In genomic region chr19:5683177-5683886, GRCh38 we compare ENCODE assay signal across 25 cellular contexts. TPM values are rescaled to one million over a fixed set of nuclear protein-coding genes. Genes with fewer than 3 reads are reported as not detected.
DNase-seq lines count a peak whose midpoint lies in the region; ATAC-seq and TF ChIP-seq lines count a peak whose summit lies in the region.
"Had no signal": no experiment of that assay in that cellular context is flagged by ENCODE, and none has a peak within 500 bp of the region (broad histone marks: within the 10 kb centered on the region; RNA-seq: fewer than 3 reads in every experiment).

No MANE protein-coding gene starts in this region.

- CTCF ChIA-PET in activated naive CD4-positive, alpha-beta T cell treated with anti-CD3 and anti-CD28 coated beads, Interleukin-2, amount 10 ng/mL, durations not matched to agents 7 days and 5 days (lab: Charles Lee): interaction anchor here (0.6 to 1.0 kb wide), 2 partner anchors 37 to 954 kb away, joined by 3 read pairs; partner anchors contain the start of genes CATSPERD and LONP1
- CTCF ChIA-PET in WTC11 (lab: Charles Lee): no interaction called here
- CTCF ChIA-PET in SK-N-SH (lab: Yijun Ruan, JAX): interaction anchor here (1.2 kb wide), 1 partner anchor 8 kb away, joined by 3 read pairs; no protein-coding TSS in a partner anchor

- peak overlapping the region; percentile 52 for H3K27ac Mint-ChIP-seq in activated naive CD4-positive, alpha-beta T cell treated with anti-CD3 and anti-CD28 coated beads, Interleukin-2, amount 10 ng/mL, durations not matched to agents 7 days and 5 days
- H3K27ac Mint-ChIP-seq in WTC11: no peak overlapping the region
- H3K27ac Mint-ChIP-seq in stimulated activated effector memory CD8-positive, alpha-beta T cell treated with anti-CD3 and anti-CD28 coated beads, Interleukin-12 subunit alpha, Interleukin-12 subunit beta, amount 100 ng/mL, for 72 hours: no peak overlapping the region
- H3K27ac Mint-ChIP-seq: activated CD4-positive, alpha-beta T cell treated with anti-CD3 and anti-CD28 coated beads, Interleukin-2, amount 10 ng/mL, durations not matched to agents 7 days and 5 days; activated CD8-positive, alpha-beta memory T cell treated with anti-CD3 and anti-CD28 coated beads, Interleukin-2, amount 10 ng/mL, durations not matched to agents 7 days and 5 days; endodermal cell; T-helper 1 cell treated with Interleukin-12 subunit alpha and Interleukin-12 subunit beta and Interleukin-4 antibody, amounts not matched to agents 30 μg/mL and 1 μg/mL, for 36 hours had no signal

- no peaks in the 10 kb centered on the region for H3K36me3 Mint-ChIP-seq in activated naive CD4-positive, alpha-beta T cell treated with anti-CD3 and anti-CD28 coated beads, Interleukin-2, amount 10 ng/mL, durations not matched to agents 7 days and 5 days
- no peaks in the 10 kb centered on the region for H3K36me3 Mint-ChIP-seq in WTC11
- H3K36me3 Mint-ChIP-seq in stimulated activated effector memory CD8-positive, alpha-beta T cell treated with anti-CD3 and anti-CD28 coated beads, Interleukin-12 subunit alpha, Interleukin-12 subunit beta, amount 100 ng/mL, for 72 hours: peaks cover 35% of the 10 kb centered on the region
- H3K36me3 Mint-ChIP-seq: activated CD8-positive, alpha-beta memory T cell treated with anti-CD3 and anti-CD28 coated beads, Interleukin-2, amount 10 ng/mL, durations not matched to agents 7 days and 5 days had no signal

- TF ChIP-seq RAD21 in SK-N-SH (IDR thresholded peaks at IDR 0.05; ENCODE audit: low read length): no peak

- WGBS in SK-N-SH (ENCODE audit: low lambda C conversion rate): 99% methylated on average over 10 of the region's 10 CpGs

- H4K20me1 ChIP-seq in SK-N-SH (ENCODE audit: insufficient read depth): no peaks in the 10 kb centered on the region

- no peak overlapping the region for H3K9ac ChIP-seq in SK-N-SH
- H3K9ac ChIP-seq: KMS-11 had no signal

- H3K9me3 Mint-ChIP-seq in activated naive CD4-positive, alpha-beta T cell treated with anti-CD3 and anti-CD28 coated beads, Interleukin-2, amount 10 ng/mL, durations not matched to agents 7 days and 5 days: no peaks in the 10 kb centered on the region
- no peaks in the 10 kb centered on the region for H3K9me3 Mint-ChIP-seq in WTC11
- H3K9me3 Mint-ChIP-seq in stimulated activated effector memory CD8-positive, alpha-beta T cell treated with anti-CD3 and anti-CD28 coated beads, Interleukin-12 subunit alpha, Interleukin-12 subunit beta, amount 100 ng/mL, for 72 hours: no peaks in the 10 kb centered on the region
- H3K9me3 Mint-ChIP-seq: activated CD4-positive, alpha-beta T cell treated with anti-CD3 and anti-CD28 coated beads, Interleukin-2, amount 10 ng/mL, durations not matched to agents 7 days and 5 days; T-helper 1 cell treated with Interleukin-12 subunit alpha and Interleukin-12 subunit beta and Interleukin-4 antibody, amounts not matched to agents 30 μg/mL and 1 μg/mL, for 36 hours had no signal

- H3K9me3 ChIP-seq in SK-N-SH: no peaks in the 10 kb centered on the region
- H3K9me3 ChIP-seq: A549 had no signal

- ATAC-seq in WTC11: no peak
- ATAC-seq in foreskin keratinocyte: no peak
- no peak for ATAC-seq in stimulated activated effector memory CD8-positive, alpha-beta T cell treated with anti-CD3 and anti-CD28 coated beads, Interleukin-12 subunit alpha, Interleukin-12 subunit beta, amount 100 ng/mL, for 72 hours
- ATAC-seq: A549; activated CD8-positive, alpha-beta memory T cell treated with anti-CD3 and anti-CD28 coated beads, Interleukin-2, amount 10 ng/mL, durations not matched to agents 7 days and 5 days had no signal

- H3K4me1 ChIP-seq in foreskin keratinocyte (no peaks in the 10 kb centered on the region), SK-N-SH (ENCODE audit: control insufficient read depth in 1 of 2, insufficient read depth in 2 of 2, low read depth in 1 of 2, low read length in 1 of 2) (peaks cover 4 to 22% of the 10 kb centered on the region in 2 experiments; a peak in 1 of 4 replicates)

- H3K4me2 ChIP-seq in SK-N-SH: no peak overlapping the region
- H3K4me2 ChIP-seq: A549, KMS-11 had no signal

- no peak overlapping the region for H3K4me3 ChIP-seq in SK-N-SH (ENCODE audit: low read depth in 2 of 2, low read length in 1 of 2)
- H3K4me3 ChIP-seq: A549, lung, SJSA1 had no signal

- peaks cover 11% of the 10 kb centered on the region for H3F3A ChIP-seq in SK-N-SH (replicated peaks; ENCODE audit: insufficient read depth)

- H3K9me2 ChIP-seq in SK-N-SH: no peaks in the 10 kb centered on the region

- POLR2A ChIA-PET in WTC11 (lab: Charles Lee): no interaction called here
- POLR2A ChIA-PET in SK-N-SH (lab: Yijun Ruan, JAX): no interaction called here

- peaks cover 17% of the 10 kb centered on the region for H3K79me2 ChIP-seq in SK-N-SH (ENCODE audit: insufficient read depth)

- H3K4me3 Mint-ChIP-seq in activated naive CD4-positive, alpha-beta T cell treated with anti-CD3 and anti-CD28 coated beads, Interleukin-2, amount 10 ng/mL, durations not matched to agents 7 days and 5 days: peak overlapping the region; percentile 29
- peak overlapping the region; percentile 24; the same call in 1 of the 2 replicates for H3K4me3 Mint-ChIP-seq in WTC11
- peak overlapping the region; percentile 13 for H3K4me3 Mint-ChIP-seq in stimulated activated effector memory CD8-positive, alpha-beta T cell treated with anti-CD3 and anti-CD28 coated beads, Interleukin-12 subunit alpha, Interleukin-12 subunit beta, amount 100 ng/mL, for 72 hours
- H3K4me3 Mint-ChIP-seq: activated CD4-positive, alpha-beta T cell treated with anti-CD3 and anti-CD28 coated beads, Interleukin-2, amount 10 ng/mL, durations not matched to agents 7 days and 5 days; activated CD8-positive, alpha-beta memory T cell treated with anti-CD3 and anti-CD28 coated beads, Interleukin-2, amount 10 ng/mL, durations not matched to agents 7 days and 5 days had no signal

- H3K27me3 ChIP-seq in foreskin keratinocyte (no peaks in the 10 kb centered on the region), SK-N-SH (ENCODE audit: insufficient read depth) (no peaks in the 10 kb centered on the region)
- H3K27me3 ChIP-seq: SJSA1 had no signal

- H3K27ac ChIP-seq in foreskin keratinocyte (no peak overlapping the region), SK-N-SH (ENCODE audit: low read depth in 2 of 2, low read length in 1 of 2) (no peak overlapping the region)
- H3K27ac ChIP-seq: A549, KMS-11, SJSA1 had no signal

- H3K36me3 ChIP-seq in SK-N-SH (replicated peaks in 1 of 2; ENCODE audit: control insufficient read depth in 1 of 2, insufficient read depth in 2 of 2, low read length in 1 of 2): no peaks in the 10 kb centered on the region
- H3K36me3 ChIP-seq: SJSA1 had no signal

- peaks cover 28% of the 10 kb centered on the region for H3K27me3 Mint-ChIP-seq in activated naive CD4-positive, alpha-beta T cell treated with anti-CD3 and anti-CD28 coated beads, Interleukin-2, amount 10 ng/mL, durations not matched to agents 7 days and 5 days
- H3K27me3 Mint-ChIP-seq in WTC11 (ENCODE audit: low read depth): peaks cover 22% of the 10 kb centered on the region
- H3K27me3 Mint-ChIP-seq: activated CD4-positive, alpha-beta T cell treated with anti-CD3 and anti-CD28 coated beads, Interleukin-2, amount 10 ng/mL, durations not matched to agents 7 days and 5 days; activated CD8-positive, alpha-beta memory T cell treated with anti-CD3 and anti-CD28 coated beads, Interleukin-2, amount 10 ng/mL, durations not matched to agents 7 days and 5 days had no signal

- H3K4me1 Mint-ChIP-seq in activated naive CD4-positive, alpha-beta T cell treated with anti-CD3 and anti-CD28 coated beads, Interleukin-2, amount 10 ng/mL, durations not matched to agents 7 days and 5 days: peaks cover 38% of the 10 kb centered on the region
- H3K4me1 Mint-ChIP-seq in WTC11: peaks cover 20% of the 10 kb centered on the region
- H3K4me1 Mint-ChIP-seq in stimulated activated effector memory CD8-positive, alpha-beta T cell treated with anti-CD3 and anti-CD28 coated beads, Interleukin-12 subunit alpha, Interleukin-12 subunit beta, amount 100 ng/mL, for 72 hours: peaks cover 40% of the 10 kb centered on the region

- no peak for DNase-seq in activated naive CD4-positive, alpha-beta T cell treated with anti-CD3 and anti-CD28 coated beads, Interleukin-2, amount 10 ng/mL, durations not matched to agents 7 days and 5 days
- DNase-seq in activated naive CD4-positive, alpha-beta T cell (lab: John Stamatoyannopoulos, UW): no peak
- DNase-seq in WTC11 (ENCODE audit: low spot score): no peak
- DNase-seq in foreskin keratinocyte: peak; percentile 40 to 74
- no peak for DNase-seq in stimulated activated effector memory CD8-positive, alpha-beta T cell treated with anti-CD3 and anti-CD28 coated beads, Interleukin-12 subunit alpha, Interleukin-12 subunit beta, amount 100 ng/mL, for 72 hours (ENCODE audit: low spot score in 2 of 2)
- DNase-seq in SK-N-SH: no peak
- no peak for DNase-seq in T-helper 1 cell
- DNase-seq in NCI-H748 (lab: John Stamatoyannopoulos, UW; ENCODE audit: unreplicated experiment): no peak
- DNase-seq: activated CD4-positive, alpha-beta T cell treated with anti-CD3 and anti-CD28 coated beads, Interleukin-2, amount 10 ng/mL, durations not matched to agents 7 days and 5 days; activated CD8-positive, alpha-beta memory T cell treated with anti-CD3 and anti-CD28 coated beads, Interleukin-2, amount 10 ng/mL, durations not matched to agents 7 days and 5 days; amniotic stem cell; cortex of kidney; DND-41; endodermal cell; GOT3; kidney glomerular epithelial cell; NCI-H187 treated with DMSO at 0.1 percent for 48 hours; small intestine; stimulated activated CD4-positive, alpha-beta T cell treated with anti-CD3 and anti-CD28 coated beads, Interleukin-1b, Interleukin-23, amount 100 ng/mL, for 48 hours had no signal

- no peak for TF ChIP-seq CTCF in WTC11 (IDR thresholded peaks at IDR 0.05)
- no peak for TF ChIP-seq CTCF in foreskin keratinocyte (conservative IDR thresholded peaks at IDR 0.05)
- no peak for TF ChIP-seq CTCF in SK-N-SH (IDR thresholded peaks at IDR 0.05)

- no peak overlapping the region for H2AFZ ChIP-seq in SK-N-SH (ENCODE audit: low read depth)

- TF ChIP-seq EP300 in SK-N-SH (IDR thresholded peaks at IDR 0.05; ENCODE audit: borderline replicate concordance in 1 of 2, low read depth in 1 of 2, low read length in 1 of 2): no peak

RNA-seq across cellular contexts. Expression of gene HSD11B1L, which starts 2.5 kb away (rescaled TPM):
- total RNA-seq in WTC11 (2021): 11.8 to 19.1 TPM (median 15.5 TPM) in 3 replicates
- 4.6 and 5.9 TPM in 2 replicates for total RNA-seq in foreskin keratinocyte
- 7.4 and 8.8 TPM in 2 replicates for polyA plus RNA-seq in foreskin keratinocyte
- polyA plus RNA-seq in SK-N-SH (2012; rRNA removed): 52.0 and 53.3 TPM in 2 replicates
- 35.3 and 47.9 TPM in 2 replicates for polyA plus RNA-seq in SK-N-SH (2012; cell fraction: cytosol; rRNA removed)
- polyA plus RNA-seq in SK-N-SH (2012; cell fraction: nucleus; rRNA removed): 43.7 and 46.7 TPM in 2 replicates

RNA-seq across cellular contexts. Expression of gene MICOS13, which starts 3.0 kb away (rescaled TPM):
- total RNA-seq in WTC11 (2021): 30.0 to 32.8 TPM (median 32.5 TPM) in 3 replicates
- 89.2 and 94.0 TPM in 2 replicates for total RNA-seq in foreskin keratinocyte
- 142 and 152 TPM in 2 replicates for polyA plus RNA-seq in foreskin keratinocyte
- 112 and 116 TPM in 2 replicates for polyA plus RNA-seq in SK-N-SH (2012; rRNA removed)
- polyA plus RNA-seq in SK-N-SH (2012; cell fraction: cytosol; rRNA removed): 56.7 and 76.6 TPM in 2 replicates
- polyA plus RNA-seq in SK-N-SH (2012; cell fraction: nucleus; rRNA removed): 54.9 and 78.4 TPM in 2 replicates

RNA-seq across cellular contexts. Expression of gene RPL36, which starts 6.8 kb away (rescaled TPM):
- 1,080 to 1,240 TPM (median 1,178 TPM) in 3 replicates for total RNA-seq in WTC11 (2021)
- 1,346 and 1,361 TPM in 2 replicates for total RNA-seq in foreskin keratinocyte
- polyA plus RNA-seq in foreskin keratinocyte: 2,000 and 2,267 TPM in 2 replicates
- polyA plus RNA-seq in SK-N-SH (2012; rRNA removed): 871 and 1,383 TPM in 2 replicates
- 933 and 1,018 TPM in 2 replicates for polyA plus RNA-seq in SK-N-SH (2012; cell fraction: cytosol; rRNA removed)
- polyA plus RNA-seq in SK-N-SH (2012; cell fraction: nucleus; rRNA removed): 319 and 414 TPM in 2 replicates

RNA-seq across cellular contexts. Expression of gene LONP1, which starts 36.6 kb away (rescaled TPM):
- 171 to 186 TPM (median 180 TPM) in 3 replicates for total RNA-seq in WTC11 (2021)
- total RNA-seq in foreskin keratinocyte: 64.2 and 69.6 TPM in 2 replicates
- polyA plus RNA-seq in foreskin keratinocyte: 55.6 and 67.1 TPM in 2 replicates
- polyA plus RNA-seq in SK-N-SH (2012; rRNA removed): 75.4 and 111 TPM in 2 replicates
- polyA plus RNA-seq in SK-N-SH (2012; cell fraction: cytosol; rRNA removed): 49.3 and 74.2 TPM in 2 replicates
- polyA plus RNA-seq in SK-N-SH (2012; cell fraction: nucleus; rRNA removed): 156 and 220 TPM in 2 replicates

RNA-seq across cellular contexts. Expression of gene CATSPERD, which starts 37.1 kb away (rescaled TPM):
- total RNA-seq in WTC11 (2021) (0.50 TPM in 1 of 3 replicates, not detected in the others), foreskin keratinocyte (not detected in 2 replicates)
- polyA plus RNA-seq in foreskin keratinocyte (not detected in 2 replicates), SK-N-SH (2012; rRNA removed) (not detected in 2 replicates)
- 0.04 TPM in 1 of 2 replicates, not detected in the other for polyA plus RNA-seq in SK-N-SH (2012; cell fraction: cytosol; rRNA removed)
- polyA plus RNA-seq in SK-N-SH (2012; cell fraction: nucleus; rRNA removed): 0.04 TPM in 1 of 2 replicates, not detected in the other
- total RNA-seq: activated CD4-positive, alpha-beta T cell treated with anti-CD3 and anti-CD28 coated beads, Interleukin-2, amount 10 ng/mL, durations not matched to agents 7 days and 5 days; activated CD8-positive, alpha-beta memory T cell treated with anti-CD3 and anti-CD28 coated beads, Interleukin-2, amount 10 ng/mL, durations not matched to agents 7 days and 5 days; endodermal cell; renal cortical epithelial cell; SJSA1 had no signal
- polyA plus RNA-seq: small intestine had no signal

Comparison
In these comparisons a context has a peak if more than half of its experiments do, and no peak if none do; other contexts are left out.
1. DNase-seq: peak in foreskin keratinocyte (2 of 2); none in activated naive CD4-positive, alpha-beta T cell treated with anti-CD3 and anti-CD28 coated beads, Interleukin-2, amount 10 ng/mL, durations not matched to agents 7 days and 5 days (single experiment), activated naive CD4-positive, alpha-beta T cell (0 of 4), WTC11 (single experiment), stimulated activated effector memory CD8-positive, alpha-beta T cell treated with anti-CD3 and anti-CD28 coated beads, Interleukin-12 subunit alpha, Interleukin-12 subunit beta, amount 100 ng/mL, for 72 hours (0 of 2), SK-N-SH (single experiment), T-helper 1 cell (0 of 5) and NCI-H748 (single experiment).
2. Peak in every context shown above with its lines, with median percentiles within 50 percentile points of each other: H3K4me3 Mint-ChIP-seq.